12 cellular contexts compared by ENCODE assay signal in the genomic region with DNA sequence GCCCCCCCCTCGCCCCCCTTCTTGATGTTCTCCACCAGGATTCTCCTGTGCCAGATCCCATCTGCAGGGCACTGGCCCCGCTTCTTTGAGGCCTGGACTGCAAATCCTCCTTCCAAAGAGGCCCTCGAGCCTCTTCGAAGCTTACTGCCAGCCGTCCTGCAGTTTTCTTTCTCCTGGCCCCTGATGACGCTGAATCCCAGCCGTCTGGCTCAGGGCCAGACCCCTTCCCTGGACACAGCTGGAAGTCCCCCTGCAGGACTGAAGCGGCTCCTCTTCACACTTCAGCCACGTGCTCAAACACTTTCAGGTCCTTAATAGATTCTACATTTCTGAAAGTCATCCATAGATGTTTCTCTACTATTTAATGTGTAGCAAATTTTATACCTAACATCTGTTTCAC.
DNase-seq lines count a peak whose midpoint lies in the region; ATAC-seq and TF ChIP-seq lines count a peak whose summit lies in the region.
"Had no signal": no experiment of that assay in that cellular context is flagged by ENCODE, and none has a peak within 500 bp of the region (broad histone marks: within the 10 kb centered on the region; RNA-seq: fewer than 3 reads in every experiment).

No MANE protein-coding gene starts in this region.

- peaks cover 27% of the 10 kb centered on the region for H3K36me3 Mint-ChIP-seq in osteocyte (ENCODE audit: unreplicated experiment)

- no peaks in the 10 kb centered on the region for H3K27me3 ChIP-seq in gastrocnemius medialis
- H3K27me3 ChIP-seq: foreskin keratinocyte, Peyer's patch had no signal

- H3K9me3 Mint-ChIP-seq in osteocyte (ENCODE audit: unreplicated experiment) = peaks cover 3% of the 10 kb centered on the region

- ATAC-seq in gastrocnemius medialis (no peak), HG03442 (IDR thresholded peaks at IDR 0.05; ENCODE audit: unreplicated experiment) (no peak)
- ATAC-seq: foreskin keratinocyte had no signal

- H3K27ac ChIP-seq in gastrocnemius medialis = peak overlapping the region in 1 of 4 donors; percentile 32
- H3K27ac ChIP-seq: foreskin keratinocyte had no signal

- H3K4me3 Mint-ChIP-seq in osteocyte (ENCODE audit: unreplicated experiment) = no peak overlapping the region

- no peak for TF ChIP-seq POLR2A in gastrocnemius medialis (IDR thresholded peaks at IDR 0.05)

- H3K4me1 ChIP-seq in gastrocnemius medialis = peaks cover 4 to 8% of the 10 kb centered on the region in 2 donors
- H3K4me1 ChIP-seq: foreskin keratinocyte had no signal

- TF ChIP-seq CTCF in osteocyte (IDR thresholded peaks at IDR 0.05) = peak; percentile 13
- no peak for TF ChIP-seq CTCF in gastrocnemius medialis (IDR thresholded peaks at IDR 0.05 in 4 of 5, conservative IDR thresholded peaks at IDR 0.05 in 1 of 5)

- H3K4me3 ChIP-seq in gastrocnemius medialis = no peak overlapping the region
- H3K4me3 ChIP-seq: mucosa of descending colon, Peyer's patch had no signal

- no peaks in the 10 kb centered on the region for H3K9me3 ChIP-seq in gastrocnemius medialis
- H3K9me3 ChIP-seq: mucosa of descending colon, Peyer's patch had no signal

- in situ Hi-C loops in gastrocnemius medialis (cut with MboI; ENCODE audit: low sequenced_read_pairs in 4 of 4) = no loop called here

- H3K27ac Mint-ChIP-seq in osteocyte (ENCODE audit: unreplicated experiment) = peak overlapping the region; percentile 66

- H3K36me3 ChIP-seq in gastrocnemius medialis = peaks cover 0 to 19% of the 10 kb centered on the region in 2 donors

- H3K27me3 Mint-ChIP-seq in osteocyte (ENCODE audit: unreplicated experiment) = no peaks in the 10 kb centered on the region

- H3K4me1 Mint-ChIP-seq in osteocyte (ENCODE audit: unreplicated experiment) = peaks cover 16% of the 10 kb centered on the region

- DNase-seq in ELF-1 (ENCODE audit: low read depth, low spot score) = peak; percentile 50
- peak; percentile 10 for DNase-seq in NCI-H2227 treated with DMSO at 0.1 percent for 48 hours (lab: John Stamatoyannopoulos, UW)
- DNase-seq in epidermal melanocyte (ENCODE audit: insufficient read length, low spot score) = peak; percentile 34
- DNase-seq in osteocyte (ENCODE audit: extremely low spot score, unreplicated experiment) = no peak
- DNase-seq in activated T-cell treated with anti-CD3 and anti-CD28 coated beads for 4 hours = no peak
- DNase-seq in stimulated activated CD4-positive, alpha-beta T cell treated with anti-CD3 and anti-CD28 coated beads, Interleukin-2, amount 100 ng/mL, for 24 hours = no peak
- DNase-seq in gastrocnemius medialis = no peak
- DNase-seq: activated CD4-positive, alpha-beta T cell treated with anti-CD3 and anti-CD28 coated beads for 48 hours; foreskin keratinocyte had no signal

- intact Hi-C loops in gastrocnemius medialis (cut with DNase I; ENCODE audit: low total_unique reads) = no loop called here

Comparison
In these comparisons a context has a peak if more than half of its experiments do, and no peak if none do; other contexts are left out.
1. DNase-seq: peak in ELF-1 (single experiment), NCI-H2227 treated with DMSO at 0.1 percent for 48 hours (single experiment) and epidermal melanocyte (single experiment); none in osteocyte (single experiment), activated T-cell treated with anti-CD3 and anti-CD28 coated beads for 4 hours (single experiment), stimulated activated CD4-positive, alpha-beta T cell treated with anti-CD3 and anti-CD28 coated beads, Interleukin-2, amount 100 ng/mL, for 24 hours (0 of 2) and gastrocnemius medialis (0 of 2).